Comparison of ENCODE assay signal across 11 cellular contexts in the genomic region with DNA sequence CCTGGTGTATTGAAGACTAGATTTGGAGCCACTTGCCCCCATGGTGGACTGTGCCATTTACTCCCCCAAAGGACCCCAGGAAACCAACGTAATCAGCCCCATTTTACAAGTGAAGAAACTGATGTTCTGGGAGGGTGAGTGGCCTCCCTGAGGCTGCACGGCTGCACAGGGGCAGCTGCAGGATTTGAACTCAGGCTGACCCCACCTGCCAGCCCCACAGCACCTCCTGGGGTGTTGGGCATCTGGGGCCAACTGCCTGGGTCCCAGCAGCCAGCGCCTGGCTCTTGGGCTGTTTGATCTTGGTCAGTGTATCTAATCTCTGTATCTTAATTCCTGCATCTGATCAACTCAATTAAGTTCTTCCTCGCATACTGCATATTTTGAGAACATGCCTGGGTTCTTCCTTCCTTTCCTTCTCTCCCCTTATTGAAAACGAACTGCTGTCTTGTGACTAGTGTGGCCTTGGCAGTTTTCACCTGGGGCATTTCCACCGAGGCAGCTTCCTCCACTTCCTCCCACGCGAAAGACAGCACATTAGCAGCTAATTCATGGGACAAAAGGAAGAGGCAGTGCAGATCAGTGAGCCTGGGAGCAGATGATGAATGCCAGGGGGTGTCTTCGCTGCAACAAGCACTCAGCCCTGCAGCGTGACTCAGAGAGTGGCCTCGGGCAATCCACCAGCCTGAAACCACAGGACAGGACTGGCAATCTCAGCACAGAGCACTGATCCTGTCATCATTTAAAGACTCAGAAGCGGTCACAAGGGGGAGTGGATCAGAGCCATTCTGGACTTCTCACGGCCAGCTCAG.
DNase-seq lines count a peak whose midpoint lies in the region; ATAC-seq and TF ChIP-seq lines count a peak whose summit lies in the region.
"Had no signal": no experiment of that assay in that cellular context is flagged by ENCODE, and none has a peak within 500 bp of the region (broad histone marks: within the 10 kb centered on the region; RNA-seq: fewer than 3 reads in every experiment).

No MANE protein-coding gene starts in this region.

- DNase-seq in H4 (ENCODE audit: low spot score) (peak; percentile 77), RPMI8226 (peak; percentile 35), epithelial cell of proximal tubule (ENCODE audit: low read depth) (peak; percentile 50), retina (peak; percentile 47), WTC11 (ENCODE audit: low spot score) (no peak), NCI-H1930 (lab: John Stamatoyannopoulos, UW) (no peak)
- DNase-seq in activated CD4-positive, alpha-beta T cell treated with anti-CD3 and anti-CD28 coated beads for 1 hour: no peak
- DNase-seq: activated CD4-positive, CD25-positive, alpha-beta regulatory T cell; activated naive CD4-positive, alpha-beta T cell; right cardiac atrium had no signal

- ATAC-seq in GM18907 (IDR thresholded peaks at IDR 0.05; ENCODE audit: unreplicated experiment): no peak
- ATAC-seq in WTC11: no peak
- ATAC-seq: right cardiac atrium had no signal

- POLR2A ChIA-PET in WTC11 (lab: Charles Lee): no interaction called here

- H3K4me3 ChIP-seq in epithelial cell of proximal tubule (ENCODE audit: low read depth, low read length): no peak overlapping the region

- H3K27me3 Mint-ChIP-seq in WTC11 (ENCODE audit: low read depth): no peaks in the 10 kb centered on the region

- no peak overlapping the region for H3K4me3 Mint-ChIP-seq in WTC11

- H3K36me3 Mint-ChIP-seq in WTC11: no peaks in the 10 kb centered on the region

- peaks cover 4% of the 10 kb centered on the region for H3K9me3 Mint-ChIP-seq in WTC11

- CTCF ChIA-PET in WTC11 (lab: Charles Lee): interaction anchor here (0.6 to 2.0 kb wide), 5 partner anchors 10 to 101 kb away, joined by 3 to 6 read pairs (median 4); no protein-coding TSS in a partner anchor

- H3K27ac Mint-ChIP-seq in WTC11: no peak overlapping the region

- H3K4me1 Mint-ChIP-seq in WTC11: peaks cover 17% of the 10 kb centered on the region

- TF ChIP-seq CTCF in epithelial cell of proximal tubule (conservative IDR thresholded peaks at IDR 0.05; ENCODE audit: low read depth, low read length) (no peak), WTC11 (IDR thresholded peaks at IDR 0.05) (no peak)

TF ChIP-seq in WTC11, 78 proteins besides CTCF, POLR2A, EP300 and RAD21:
- TF ChIP-seq, protein P1, sequence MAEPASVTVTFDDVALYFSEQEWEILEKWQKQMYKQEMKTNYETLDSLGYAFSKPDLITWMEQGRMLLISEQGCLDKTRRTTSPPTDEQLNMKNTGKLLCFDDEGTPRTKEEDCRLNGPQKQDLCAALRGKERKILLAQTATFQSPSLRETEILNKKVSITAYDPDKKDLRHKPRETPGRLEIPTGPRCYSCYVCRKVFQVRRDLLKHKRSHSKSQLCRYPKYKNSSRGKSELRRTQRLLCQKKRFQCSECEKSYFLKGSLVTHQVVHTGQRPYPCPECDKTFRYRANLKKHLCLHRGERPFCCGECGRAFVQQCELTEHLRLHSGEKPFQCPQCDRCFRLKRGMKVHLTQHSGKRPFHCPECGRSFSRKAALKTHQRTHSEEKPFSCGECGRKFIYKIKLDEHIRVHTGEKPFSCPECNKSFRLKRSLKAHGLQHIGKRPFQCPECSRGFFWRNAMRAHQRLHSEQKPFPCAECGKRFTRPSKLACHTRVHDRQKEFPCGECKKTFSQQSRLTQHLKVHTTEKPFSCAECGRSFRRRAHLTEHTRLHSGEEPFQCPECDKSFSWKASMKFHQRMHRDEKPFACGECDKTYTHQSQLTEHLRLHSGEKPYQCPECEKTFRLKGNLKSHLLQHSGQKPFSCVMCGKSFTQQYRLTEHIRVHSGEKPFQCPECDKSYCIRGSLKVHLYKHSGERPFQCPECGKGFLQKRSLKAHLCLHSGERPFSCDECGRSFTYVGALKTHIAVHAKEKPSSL (CRISPR knock-in tag; conservative IDR thresholded peaks at IDR 0.05): no peak
- TF ChIP-seq SMAD3 (CRISPR knock-in tag; IDR thresholded peaks at IDR 0.05; ENCODE audit: borderline replicate concordance): no peak
- TF ChIP-seq, protein P2, sequence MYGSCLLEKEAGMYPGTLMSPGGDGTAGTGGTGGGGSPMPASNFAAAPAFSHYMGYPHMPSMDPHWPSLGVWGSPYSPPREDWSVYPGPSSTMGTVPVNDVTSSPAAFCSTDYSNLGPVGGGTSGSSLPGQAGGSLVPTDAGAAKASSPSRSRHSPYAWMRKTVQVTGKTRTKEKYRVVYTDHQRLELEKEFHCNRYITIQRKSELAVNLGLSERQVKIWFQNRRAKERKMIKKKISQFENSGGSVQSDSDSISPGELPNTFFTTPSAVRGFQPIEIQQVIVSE (CRISPR knock-in tag; IDR thresholded peaks at IDR 0.05; ENCODE audit: borderline replicate concordance): no peak
- TF ChIP-seq, protein P3, sequence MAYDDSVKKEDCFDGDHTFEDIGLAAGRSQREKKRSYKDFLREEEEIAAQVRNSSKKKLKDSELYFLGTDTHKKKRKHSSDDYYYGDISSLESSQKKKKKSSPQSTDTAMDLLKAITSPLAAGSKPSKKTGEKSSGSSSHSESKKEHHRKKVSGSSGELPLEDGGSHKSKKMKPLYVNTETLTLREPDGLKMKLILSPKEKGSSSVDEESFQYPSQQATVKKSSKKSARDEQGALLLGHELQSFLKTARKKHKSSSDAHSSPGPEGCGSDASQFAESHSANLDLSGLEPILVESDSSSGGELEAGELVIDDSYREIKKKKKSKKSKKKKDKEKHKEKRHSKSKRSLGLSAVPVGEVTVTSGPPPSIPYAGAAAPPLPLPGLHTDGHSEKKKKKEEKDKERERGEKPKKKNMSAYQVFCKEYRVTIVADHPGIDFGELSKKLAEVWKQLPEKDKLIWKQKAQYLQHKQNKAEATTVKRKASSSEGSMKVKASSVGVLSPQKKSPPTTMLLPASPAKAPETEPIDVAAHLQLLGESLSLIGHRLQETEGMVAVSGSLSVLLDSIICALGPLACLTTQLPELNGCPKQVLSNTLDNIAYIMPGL (CRISPR knock-in tag; IDR thresholded peaks at IDR 0.05): no peak
- TF ChIP-seq KAT7 (CRISPR knock-in tag; IDR thresholded peaks at IDR 0.05; ENCODE audit: borderline replicate concordance): no peak
- TF ChIP-seq, protein P4, sequence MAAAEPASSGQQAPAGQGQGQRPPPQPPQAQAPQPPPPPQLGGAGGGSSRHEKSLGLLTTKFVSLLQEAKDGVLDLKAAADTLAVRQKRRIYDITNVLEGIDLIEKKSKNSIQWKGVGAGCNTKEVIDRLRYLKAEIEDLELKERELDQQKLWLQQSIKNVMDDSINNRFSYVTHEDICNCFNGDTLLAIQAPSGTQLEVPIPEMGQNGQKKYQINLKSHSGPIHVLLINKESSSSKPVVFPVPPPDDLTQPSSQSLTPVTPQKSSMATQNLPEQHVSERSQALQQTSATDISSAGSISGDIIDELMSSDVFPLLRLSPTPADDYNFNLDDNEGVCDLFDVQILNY (CRISPR knock-in tag; IDR thresholded peaks at IDR 0.05): no peak
- TF ChIP-seq, protein P5, sequence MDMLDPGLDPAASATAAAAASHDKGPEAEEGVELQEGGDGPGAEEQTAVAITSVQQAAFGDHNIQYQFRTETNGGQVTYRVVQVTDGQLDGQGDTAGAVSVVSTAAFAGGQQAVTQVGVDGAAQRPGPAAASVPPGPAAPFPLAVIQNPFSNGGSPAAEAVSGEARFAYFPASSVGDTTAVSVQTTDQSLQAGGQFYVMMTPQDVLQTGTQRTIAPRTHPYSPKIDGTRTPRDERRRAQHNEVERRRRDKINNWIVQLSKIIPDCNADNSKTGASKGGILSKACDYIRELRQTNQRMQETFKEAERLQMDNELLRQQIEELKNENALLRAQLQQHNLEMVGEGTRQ (CRISPR knock-in tag; IDR thresholded peaks at IDR 0.05): no peak
- TF ChIP-seq NFYB (CRISPR knock-in tag; conservative IDR thresholded peaks at IDR 0.05; ENCODE audit: low read depth): no peak
- TF ChIP-seq CBFB (CRISPR knock-in tag; IDR thresholded peaks at IDR 0.05; ENCODE audit: low read depth): no peak
- no peak for TF ChIP-seq HMGA2 (CRISPR knock-in tag; IDR thresholded peaks at IDR 0.05)
- no peak for TF ChIP-seq NFATC4 (CRISPR knock-in tag; IDR thresholded peaks at IDR 0.05)
- TF ChIP-seq, protein P6, sequence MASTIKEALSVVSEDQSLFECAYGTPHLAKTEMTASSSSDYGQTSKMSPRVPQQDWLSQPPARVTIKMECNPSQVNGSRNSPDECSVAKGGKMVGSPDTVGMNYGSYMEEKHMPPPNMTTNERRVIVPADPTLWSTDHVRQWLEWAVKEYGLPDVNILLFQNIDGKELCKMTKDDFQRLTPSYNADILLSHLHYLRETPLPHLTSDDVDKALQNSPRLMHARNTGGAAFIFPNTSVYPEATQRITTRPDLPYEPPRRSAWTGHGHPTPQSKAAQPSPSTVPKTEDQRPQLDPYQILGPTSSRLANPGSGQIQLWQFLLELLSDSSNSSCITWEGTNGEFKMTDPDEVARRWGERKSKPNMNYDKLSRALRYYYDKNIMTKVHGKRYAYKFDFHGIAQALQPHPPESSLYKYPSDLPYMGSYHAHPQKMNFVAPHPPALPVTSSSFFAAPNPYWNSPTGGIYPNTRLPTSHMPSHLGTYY (CRISPR knock-in tag; IDR thresholded peaks at IDR 0.05): no peak
- no peak for TF ChIP-seq ZNF396 (CRISPR knock-in tag; IDR thresholded peaks at IDR 0.05; ENCODE audit: borderline replicate concordance)
- TF ChIP-seq, protein P7, sequence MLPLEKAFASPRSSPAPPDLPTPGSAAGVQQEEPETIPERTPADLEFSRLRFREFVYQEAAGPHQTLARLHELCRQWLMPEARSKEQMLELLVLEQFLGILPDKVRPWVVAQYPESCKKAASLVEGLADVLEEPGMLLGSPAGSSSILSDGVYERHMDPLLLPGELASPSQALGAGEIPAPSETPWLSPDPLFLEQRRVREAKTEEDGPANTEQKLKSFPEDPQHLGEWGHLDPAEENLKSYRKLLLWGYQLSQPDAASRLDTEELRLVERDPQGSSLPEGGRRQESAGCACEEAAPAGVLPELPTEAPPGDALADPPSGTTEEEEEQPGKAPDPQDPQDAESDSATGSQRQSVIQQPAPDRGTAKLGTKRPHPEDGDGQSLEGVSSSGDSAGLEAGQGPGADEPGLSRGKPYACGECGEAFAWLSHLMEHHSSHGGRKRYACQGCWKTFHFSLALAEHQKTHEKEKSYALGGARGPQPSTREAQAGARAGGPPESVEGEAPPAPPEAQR (CRISPR knock-in tag; IDR thresholded peaks at IDR 0.05): no peak

Comparison
In these comparisons a context has a peak if more than half of its experiments do, and no peak if none do; other contexts are left out.
1. DNase-seq: peak in H4 (single experiment), RPMI8226 (single experiment), epithelial cell of proximal tubule (single experiment) and retina (single experiment); none in activated CD4-positive, alpha-beta T cell treated with anti-CD3 and anti-CD28 coated beads for 1 hour (single experiment), WTC11 (single experiment) and NCI-H1930 (0 of 2).